Comparison of ENCODE assay signal across 8 cellular contexts in the genomic region with DNA sequence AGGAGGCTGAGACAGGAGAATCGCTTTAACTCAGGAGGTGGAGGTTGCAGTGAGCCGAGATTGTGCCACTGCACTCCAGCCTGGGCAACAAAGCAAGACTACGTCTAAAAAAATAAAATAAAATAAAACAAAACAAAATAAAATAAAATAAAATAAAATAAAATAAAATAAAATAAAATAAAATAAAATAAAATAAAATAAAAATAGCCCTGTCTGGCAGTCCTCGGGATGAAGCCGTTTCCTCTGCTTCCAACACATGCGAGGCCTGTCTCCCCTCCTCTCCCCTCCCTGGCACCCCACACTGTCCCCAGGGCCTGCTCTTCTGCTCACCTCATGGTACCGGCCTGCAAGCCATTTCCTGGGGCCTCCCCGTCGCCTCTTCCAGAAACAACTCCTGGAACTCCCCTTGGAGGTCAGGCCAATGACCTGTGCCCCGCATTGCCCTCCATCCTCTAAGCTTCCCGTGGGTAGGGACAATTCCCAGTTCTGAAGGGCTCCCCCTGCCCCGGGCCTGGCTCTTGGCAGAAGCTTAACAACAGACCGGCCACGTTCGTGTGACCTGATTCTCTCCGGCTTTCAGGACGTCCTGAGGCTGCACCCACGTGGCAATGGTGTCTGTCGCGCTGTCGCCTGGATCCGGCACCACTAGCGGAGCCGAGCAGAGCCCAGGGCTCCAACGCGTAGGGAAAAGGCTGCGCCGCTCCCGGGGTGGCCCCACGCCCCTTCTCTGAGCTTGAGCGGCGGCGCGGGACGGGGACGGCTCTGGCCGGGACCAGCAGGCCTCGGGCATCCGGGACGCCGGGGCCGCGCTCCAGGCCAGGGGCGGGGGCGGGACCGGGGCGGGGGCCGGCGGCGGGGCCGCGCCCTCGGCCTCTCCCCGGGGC. TPM values are rescaled to one million over a fixed set of nuclear protein-coding genes. Genes with fewer than 3 reads are reported as not detected.
DNase-seq lines count a peak whose midpoint lies in the region; ATAC-seq, FAIRE-seq and TF ChIP-seq lines count a peak whose summit lies in the region.

No MANE protein-coding gene starts in this region.

- peaks cover 6% of the 10 kb centered on the region for H3K79me2 ChIP-seq in PC-9 (ENCODE audit: low read depth)

- H3K9me3 Mint-ChIP-seq in brain: peaks cover 0 to 3% (median 0%) of the 10 kb centered on the region in 5 experiments

- no TSS peak for BruUV-seq in PC-9 (replicated peaks; lab: Mats Ljungman, UMichigan)

- ATAC-seq in A549 (peak; percentile 80 to 84), GM19328 (IDR thresholded peaks at IDR 0.05; ENCODE audit: unreplicated experiment) (no peak)

- TF ChIP-seq CTCF in A549 (IDR thresholded peaks at IDR 0.05) (no peak), GM13976 (IDR thresholded peaks at IDR 0.05; ENCODE audit: borderline replicate concordance, control extremely low read depth, extremely low read depth, insufficient read depth, missing control alignments) (no peak), PC-9 (conservative IDR thresholded peaks at IDR 0.05) (no peak), brain (conservative IDR thresholded peaks at IDR 0.05) (no peak)

- TF ChIP-seq EP300 in A549 (IDR thresholded peaks at IDR 0.05): no peak

- DNase-seq in A549 (ENCODE audit: low read depth in 1 of 2, low spot score in 1 of 2) (peak in 1 of 2 experiments; percentile 51), GM13976 (ENCODE audit: low spot score) (peak; percentile 85), PC-9 (peak in 1 of 2 experiments; percentile 30), iPS-NIHi7 (ENCODE audit: extremely low spot score) (peak; percentile 75), Ammon's horn (ENCODE audit: low spot score) (no peak)
- peak; percentile 60 for DNase-seq in stimulated activated CD4-positive, alpha-beta T cell treated with anti-CD3 and anti-CD28 coated beads, Interleukin-15, amount 100 ng/mL, for 24 hours

- in situ Hi-C loops in GM13976 (cut with MboI; ENCODE audit: low sequenced_read_pairs, unreplicated experiment): no loop called here

- H3K27ac Mint-ChIP-seq in brain: peak overlapping the region in 1 of 5 experiments; percentile 69

- TF ChIP-seq POLR2A in A549 (IDR thresholded peaks at IDR 0.05; ENCODE audit: low read length): peak; percentile 51

- H3K36me3 Mint-ChIP-seq in brain: no peaks in the 10 kb centered on the region

- peaks cover 17% of the 10 kb centered on the region for H3K27me3 Mint-ChIP-seq in brain

- no peak for FAIRE-seq in A549 (lab: Jason Lieb, UNC)

- no peaks in the 10 kb centered on the region for H3K36me3 ChIP-seq in PC-9 (ENCODE audit: low read depth)

- peak overlapping the region; percentile 95 for H3K4me3 ChIP-seq in A549
- peak overlapping the region; percentile 98 for H3K4me3 ChIP-seq in PC-9

- H3K4me2 ChIP-seq in A549 (peak overlapping the region; percentile 93), PC-9 (peak overlapping the region; percentile 100)

- peak overlapping the region in 4 of 5 experiments; percentile 11 to 77 (median 58) for H3K4me3 Mint-ChIP-seq in brain

- CTCF ChIA-PET in A549 (lab: Yijun Ruan, JAX) (interaction anchor here (0.6 to 3.0 kb wide), 3 partner anchors 31 to 160 kb away, joined by 3 to 11 read pairs (median 6); no protein-coding TSS in a partner anchor), PC-9 (lab: Charles Lee) (interaction anchor here (0.6 kb wide), 1 partner anchor 157 kb away, joined by 5 read pairs; the partner anchor contains the start of gene PARVG)

- WGBS in A549 (ENCODE audit: missing lambda C conversion rate): 29% methylated on average over 15 of the region's 54 CpGs

- no peaks in the 10 kb centered on the region for H3K9me2 ChIP-seq in PC-9 (ENCODE audit: insufficient read depth)

- POLR2A ChIA-PET in A549 (lab: Yijun Ruan, JAX): interaction anchor here (1.1 kb wide), 1 partner anchor 14 kb away, joined by 4 read pairs; no protein-coding TSS in a partner anchor
- POLR2A ChIA-PET in PC-9 (lab: Charles Lee; ENCODE audit: unreplicated experiment): interaction anchor here (0.6 kb wide), 1 partner anchor 307 kb away, joined by 3 read pairs; no protein-coding TSS in a partner anchor

- TF ChIP-seq RAD21 in A549 (conservative IDR thresholded peaks at IDR 0.05 in 1 of 2, IDR thresholded peaks at IDR 0.05 in 1 of 2): no peak

- H2AFZ ChIP-seq in PC-9: peak overlapping the region; percentile 100

- peak overlapping the region; percentile 98 to 100 for H3K27ac ChIP-seq in A549
- H3K27ac ChIP-seq in PC-9: no peak overlapping the region

- H4K20me1 ChIP-seq in PC-9 (ENCODE audit: insufficient read depth): peaks cover 5% of the 10 kb centered on the region; the same call in 1 of the 2 replicates

- H3K9me3 ChIP-seq in A549: no peaks in the 10 kb centered on the region
- no peaks in the 10 kb centered on the region for H3K9me3 ChIP-seq in PC-9 (ENCODE audit: insufficient read depth, low read depth)

- intact Hi-C loops in PC-9 (cut with micrococcal nuclease; ENCODE audit: unreplicated experiment): no loop called here

- H3K4me1 ChIP-seq in A549: peaks cover 35% of the 10 kb centered on the region
- peaks cover 5% of the 10 kb centered on the region for H3K4me1 ChIP-seq in PC-9 (replicated peaks; ENCODE audit: insufficient read depth)

- peaks cover 32% of the 10 kb centered on the region for H3K4me1 Mint-ChIP-seq in brain

- no peaks in the 10 kb centered on the region for H3K27me3 ChIP-seq in PC-9 (ENCODE audit: insufficient read depth, low read depth)

- no peaks in the 10 kb centered on the region for H3F3A ChIP-seq in PC-9 (ENCODE audit: insufficient read depth, low read depth)

TF ChIP-seq in A549, 52 proteins besides CTCF, POLR2A, EP300 and RAD21 (continues in another document):
- TF ChIP-seq RARB (CRISPR knock-in tag; IDR thresholded peaks at IDR 0.05): no peak
- TF ChIP-seq HOXB13 (CRISPR knock-in tag; IDR thresholded peaks at IDR 0.05; ENCODE audit: low read depth): no peak
- TF ChIP-seq NPAS2 (CRISPR knock-in tag; IDR thresholded peaks at IDR 0.05; ENCODE audit: borderline replicate concordance): no peak
- TF ChIP-seq, protein P1, sequence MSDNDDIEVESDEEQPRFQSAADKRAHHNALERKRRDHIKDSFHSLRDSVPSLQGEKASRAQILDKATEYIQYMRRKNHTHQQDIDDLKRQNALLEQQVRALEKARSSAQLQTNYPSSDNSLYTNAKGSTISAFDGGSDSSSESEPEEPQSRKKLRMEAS (IDR thresholded peaks at IDR 0.05): peak; percentile 94
- no peak for TF ChIP-seq ZFP36 (IDR thresholded peaks at IDR 0.05; ENCODE audit: borderline replicate concordance, partially characterized antibody)
- 0 out of 2 replicates have a peak, but pooled peaks have one; percentile 33 for TF ChIP-seq HOXB5 (CRISPR knock-in tag; IDR thresholded peaks at IDR 0.05)
- no peak for TF ChIP-seq JUNB (IDR thresholded peaks at IDR 0.05)
- TF ChIP-seq USF2 (IDR thresholded peaks at IDR 0.05): 0 out of 2 replicates have a peak, but pooled peaks have one; percentile 18
- no peak for TF ChIP-seq NFE2L2 (conservative IDR thresholded peaks at IDR 0.05; ENCODE audit: low read length)
- TF ChIP-seq JUN (IDR thresholded peaks at IDR 0.05): 0 out of 5 replicates have a peak, but pooled peaks of 1 of the 2 experiments have one; percentile 20
- TF ChIP-seq SREBF2 (IDR thresholded peaks at IDR 0.05): no peak
- no peak for TF ChIP-seq EHMT2 (IDR thresholded peaks at IDR 0.05; ENCODE audit: low read depth)
- no peak for TF ChIP-seq EHF (CRISPR knock-in tag; IDR thresholded peaks at IDR 0.05)
- no peak for TF ChIP-seq HES2 (IDR thresholded peaks at IDR 0.05)
- no peak for TF ChIP-seq GATA3 (IDR thresholded peaks at IDR 0.05; ENCODE audit: borderline replicate concordance)
- peak; percentile 72 for TF ChIP-seq PHF8 (IDR thresholded peaks at IDR 0.05; ENCODE audit: borderline replicate concordance, low read depth)

RNA-seq across cellular contexts. Expression of gene PARVB, which starts 0.5 kb away (rescaled TPM):
- polyA plus RNA-seq in A549 (2011; rRNA removed) (33.1 and 33.5 TPM in 2 replicates), A549 (2017; fragmentation: RNase III; extraction: RNeasy Plus Mini Kit Qiagen cat#74134 plus additional on column Dnase treatment) (27.4 to 33.0 TPM (median 28.3 TPM) in 3 replicates), brain (ENCODE audit: insufficient read depth, low read depth, low replicate concordance) (19.7 TPM)
- 64.9 and 65.8 TPM in 2 replicates for polyA plus RNA-seq in A549 (2012; cell fraction: cytosol; rRNA removed)
- 30.9 and 35.4 TPM in 2 replicates for polyA plus RNA-seq in A549 (2012; cell fraction: nucleus; rRNA removed)
- polyA minus RNA-seq in A549 (2011; rRNA and poly(A)+ RNA removed): 19.5 and 21.9 TPM in 2 replicates
- total RNA-seq in PC-9 (2021): 35.3 and 40.9 TPM in 2 replicates
